ENCODE assay signal across 20 cellular contexts in genomic region chr5:56671571-56671970, GRCh38.
DNase-seq lines count a peak whose midpoint lies in the region; ATAC-seq and TF ChIP-seq lines count a peak whose summit lies in the region.
"Had no signal": no experiment of that assay in that cellular context is flagged by ENCODE, and none has a peak within 500 bp of the region (broad histone marks: within the 10 kb centered on the region; RNA-seq: fewer than 3 reads in every experiment).

No MANE protein-coding gene starts in this region.

- H3K79me2 ChIP-seq in OCI-LY7 (ENCODE audit: insufficient read depth, low read depth, low read length): peaks cover 9% of the 10 kb centered on the region; the same call in 1 of the 2 replicates

- H3K4me2 ChIP-seq in BLaER1 treated with 17β-estradiol and CSF1 and Interleukin-3, amounts not matched to agents 10 nM and 100 nM: peak overlapping the region; percentile 65 to 91 (median 76)
- H3K4me2 ChIP-seq in OCI-LY7 (ENCODE audit: low read length): peak overlapping the region; percentile 61

- H4K20me1 ChIP-seq in BLaER1 treated with 17β-estradiol and CSF1 and Interleukin-3, amounts not matched to agents 10 nM and 100 nM: no peaks in the 10 kb centered on the region
- H4K20me1 ChIP-seq in OCI-LY7 (ENCODE audit: insufficient read depth, low read length): no peaks in the 10 kb centered on the region

- intact Hi-C loops in OCI-LY7 (cut with micrococcal nuclease; ENCODE audit: unreplicated experiment) (loop anchor here (2.0 to 10.0 kb wide), 4 partner anchors 63 to 397 kb away; partner anchors contain the start of gene SETD9), lower lobe of right lung (cut with DNase I) (no loop called here)

- H3K4me1 Mint-ChIP-seq in glutamatergic neuron (ENCODE audit: low read depth, unreplicated experiment): peaks cover 6% of the 10 kb centered on the region

- ATAC-seq in lower lobe of right lung (peak; percentile 6 to 53), HG03457 (IDR thresholded peaks at IDR 0.05; ENCODE audit: unreplicated experiment) (no peak), GM21526 (IDR thresholded peaks at IDR 0.05; ENCODE audit: low FRiP score, unreplicated experiment) (no peak)
- ATAC-seq: activated CD8-positive, alpha-beta memory T cell treated with anti-CD3 and anti-CD28 coated beads, Interleukin-2, amount 10 ng/mL, durations not matched to agents 7 days and 5 days; GM12878; T-helper 17 cell had no signal

- H3K27me3 ChIP-seq in BLaER1 treated with 17β-estradiol and CSF1 and Interleukin-3, amounts not matched to agents 10 nM and 100 nM: no peaks in the 10 kb centered on the region
- H3K27me3 ChIP-seq in HUES48 (ENCODE audit: control insufficient read depth, insufficient read depth, low read length) (peaks cover 10% of the 10 kb centered on the region), lower lobe of right lung (ENCODE audit: low read depth) (no peaks in the 10 kb centered on the region)
- H3K27me3 ChIP-seq: adrenal gland, cardiac muscle cell, right atrium auricular region had no signal

- H3K9ac ChIP-seq in BLaER1 treated with 17β-estradiol and CSF1 and Interleukin-3, amounts not matched to agents 10 nM and 100 nM: peak overlapping the region; percentile 73 to 82 (median 80); a peak in 18 of 22 replicates
- no peak overlapping the region for H3K9ac ChIP-seq in HUES48 (ENCODE audit: low read depth, low read length)

- peaks cover 65 to 98% (median 73%) of the 10 kb centered on the region in 10 experiments for H3K4me1 ChIP-seq in BLaER1 treated with 17β-estradiol and CSF1 and Interleukin-3, amounts not matched to agents 10 nM and 100 nM
- H3K4me1 ChIP-seq in HUES48 (ENCODE audit: control insufficient read depth, insufficient read depth, low read length): peaks cover 32% of the 10 kb centered on the region
- H3K4me1 ChIP-seq in OCI-LY7 (ENCODE audit: insufficient read depth, low read length, poor library complexity, severe bottlenecking): peaks cover 61% of the 10 kb centered on the region
- no peaks in the 10 kb centered on the region for H3K4me1 ChIP-seq in lower lobe of right lung
- H3K4me1 ChIP-seq: right atrium auricular region had no signal

- H3K36me3 ChIP-seq in BLaER1 treated with 17β-estradiol and CSF1 and Interleukin-3, amounts not matched to agents 10 nM and 100 nM: peaks cover 0 to 4% (median 0%) of the 10 kb centered on the region in 11 experiments; a peak in 2 of 22 replicates
- H3K36me3 ChIP-seq in HUES48 (ENCODE audit: control insufficient read depth, insufficient read depth, low read length) (no peaks in the 10 kb centered on the region), OCI-LY7 (ENCODE audit: insufficient read depth, low read length) (no peaks in the 10 kb centered on the region), lower lobe of right lung (no peaks in the 10 kb centered on the region)
- H3K36me3 ChIP-seq: adrenal gland, cardiac muscle cell, right atrium auricular region had no signal

- H3K36me3 Mint-ChIP-seq in glutamatergic neuron (ENCODE audit: unreplicated experiment): no peaks in the 10 kb centered on the region

- POLR2A ChIA-PET in OCI-LY7 (lab: Charles Lee): interaction anchor here (0.6 to 3.8 kb wide), 7 partner anchors 15 to 914 kb away, joined by 3 to 126 read pairs (median 15); no protein-coding TSS in a partner anchor

- H3K27ac Mint-ChIP-seq in glutamatergic neuron (ENCODE audit: unreplicated experiment): no peak overlapping the region
- H3K27ac Mint-ChIP-seq: activated CD8-positive, alpha-beta memory T cell treated with anti-CD3 and anti-CD28 coated beads, Interleukin-2, amount 10 ng/mL, durations not matched to agents 7 days and 5 days; activated T-helper 2 cell treated with anti-CD3 and anti-CD28 coated beads, Interferon-gamma antibody, Interleukin-2, Interleukin-4, amounts not matched to agents 10 μg/mL and 5 μg/mL and 100 μg/mL, durations not matched to agents 14 hours and 24 hours and 36 hours had no signal

- CTCF ChIA-PET in OCI-LY7 (lab: Charles Lee; ENCODE audit: unreplicated experiment): no interaction called here

- DNase-seq in OCI-LY7 (ENCODE audit: low spot score) (no peak), lower lobe of right lung (no peak), nucleus accumbens (lab: John Stamatoyannopoulos, UW) (no peak), glutamatergic neuron (no peak)
- DNase-seq: activated CD4-positive, alpha-beta T cell treated with anti-CD3 and anti-CD28 coated beads for 1 hour; activated CD8-positive, alpha-beta memory T cell treated with anti-CD3 and anti-CD28 coated beads, Interleukin-2, amount 10 ng/mL, durations not matched to agents 7 days and 5 days; adrenal gland; NCI-H1092; NCI-H774; stimulated activated CD4-positive, alpha-beta T cell treated with anti-CD3 and anti-CD28 coated beads, Interleukin-15, amount 100 ng/mL, for 24 hours; stimulated activated naive CD4-positive, alpha-beta T cell; T-helper 17 cell had no signal

- H3K9me3 Mint-ChIP-seq in glutamatergic neuron (ENCODE audit: unreplicated experiment): peaks cover 2% of the 10 kb centered on the region
- H3K9me3 Mint-ChIP-seq: activated T-helper 2 cell treated with anti-CD3 and anti-CD28 coated beads, Interferon-gamma antibody, Interleukin-2, Interleukin-4, amounts not matched to agents 10 μg/mL and 5 μg/mL and 100 μg/mL, durations not matched to agents 14 hours and 24 hours and 36 hours had no signal

- no peak overlapping the region for H3K4me3 Mint-ChIP-seq in glutamatergic neuron (ENCODE audit: unreplicated experiment)
- H3K4me3 Mint-ChIP-seq: activated CD8-positive, alpha-beta memory T cell treated with anti-CD3 and anti-CD28 coated beads, Interleukin-2, amount 10 ng/mL, durations not matched to agents 7 days and 5 days; T-helper 17 cell had no signal

- TF ChIP-seq CTCF in OCI-LY7 (conservative IDR thresholded peaks at IDR 0.05; ENCODE audit: low read length) (no peak), lower lobe of right lung (IDR thresholded peaks at IDR 0.05) (no peak), glutamatergic neuron (IDR thresholded peaks at IDR 0.05; ENCODE audit: partially characterized antibody, unreplicated experiment) (no peak)

- no peaks in the 10 kb centered on the region for H3K9me2 ChIP-seq in OCI-LY7 (ENCODE audit: insufficient read depth, low read length)

- peak overlapping the region; percentile 89 to 98 (median 93) for H3K27ac ChIP-seq in BLaER1 treated with 17β-estradiol and CSF1 and Interleukin-3, amounts not matched to agents 10 nM and 100 nM
- H3K27ac ChIP-seq in HUES48 (ENCODE audit: low read depth, low read length) (peak overlapping the region; percentile 7), OCI-LY7 (ENCODE audit: low read depth, low read length, poor library complexity, severe bottlenecking) (peak overlapping the region; percentile 97), lower lobe of right lung (peak overlapping the region; percentile 39)
- H3K27ac ChIP-seq: cardiac muscle cell, right atrium auricular region had no signal

- no TSS peak for BruUV-seq in OCI-LY7 (replicated peaks; lab: Mats Ljungman, UMichigan)

- peak overlapping the region; percentile 73; the same call in 1 of the 2 replicates for H2AFZ ChIP-seq in OCI-LY7 (ENCODE audit: low read length)

- no peaks in the 10 kb centered on the region for H3K27me3 Mint-ChIP-seq in glutamatergic neuron (ENCODE audit: unreplicated experiment)
- H3K27me3 Mint-ChIP-seq: T-helper 17 cell had no signal

- H3K4me3 ChIP-seq in BLaER1 treated with 17β-estradiol and CSF1 and Interleukin-3, amounts not matched to agents 10 nM and 100 nM: no peak overlapping the region
- no peak overlapping the region for H3K4me3 ChIP-seq in HUES48 (ENCODE audit: low read depth, low read length)
- H3K4me3 ChIP-seq in OCI-LY7 (ENCODE audit: low read depth, low read length, poor library complexity, severe bottlenecking): no peak overlapping the region
- no peak overlapping the region for H3K4me3 ChIP-seq in lower lobe of right lung
- H3K4me3 ChIP-seq: adrenal gland, cardiac muscle cell, GM12878, right atrium auricular region had no signal

- peaks cover 2 to 29% (median 13%) of the 10 kb centered on the region in 11 experiments; a peak in 19 of 22 replicates for H3K9me3 ChIP-seq in BLaER1 treated with 17β-estradiol and CSF1 and Interleukin-3, amounts not matched to agents 10 nM and 100 nM (replicated peaks in 1 of 11)
- H3K9me3 ChIP-seq in HUES48 (ENCODE audit: control insufficient read depth, insufficient read depth, low read length) (no peaks in the 10 kb centered on the region), OCI-LY7 (ENCODE audit: low read length) (no peaks in the 10 kb centered on the region), lower lobe of right lung (no peaks in the 10 kb centered on the region)
- H3K9me3 ChIP-seq: adrenal gland, right atrium auricular region had no signal

Comparison
In these comparisons a context has a peak if more than half of its experiments do, and no peak if none do; other contexts are left out.
1. H3K27ac ChIP-seq: peak in every context shown above with its lines; median percentile 97 in OCI-LY7; 93 in BLaER1 treated with 17β-estradiol and CSF1 and Interleukin-3, amounts not matched to agents 10 nM and 100 nM; 39 in lower lobe of right lung; 7 in HUES48.
2. ATAC-seq: peak in lower lobe of right lung (2 of 2); none in HG03457 (single experiment) and GM21526 (single experiment).